Comparison of ENCODE assay signal across 11 cellular contexts in the genomic region with DNA sequence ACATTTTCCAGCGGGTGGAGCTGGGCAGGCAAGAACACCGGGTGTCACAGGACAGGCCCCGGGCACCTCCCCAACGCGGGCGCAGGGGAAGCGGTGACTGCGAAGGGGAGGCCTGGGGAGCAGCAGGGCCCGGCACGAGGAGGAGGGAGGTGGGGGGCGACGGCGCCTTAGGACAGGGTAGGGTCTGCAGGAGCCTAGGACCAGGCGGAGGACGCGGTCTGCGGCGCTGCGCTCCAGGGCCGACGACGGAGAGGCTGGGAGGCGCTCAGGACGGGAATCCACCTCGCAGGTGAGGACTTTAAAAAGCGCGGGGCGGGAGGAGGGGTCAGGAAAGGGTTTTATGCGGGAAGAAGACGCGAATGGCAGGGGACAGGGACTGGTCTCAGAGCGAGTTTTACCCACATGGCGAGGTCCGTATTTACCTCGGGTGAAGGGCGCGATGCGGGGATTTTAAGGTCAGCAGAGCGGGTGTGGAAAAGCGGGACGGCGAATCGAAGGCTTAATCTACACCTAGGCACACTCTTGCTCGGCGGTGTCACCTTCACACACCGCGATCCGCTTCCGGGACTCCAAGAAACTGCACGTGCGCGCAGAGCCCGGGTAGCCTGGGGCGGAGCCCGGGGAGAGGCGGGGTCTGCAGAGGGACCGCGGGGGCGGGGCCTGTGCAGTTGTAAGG. TPM values are rescaled to one million over a fixed set of nuclear protein-coding genes. Genes with fewer than 3 reads are reported as not detected.
DNase-seq lines count a peak whose midpoint lies in the region; TF ChIP-seq lines count a peak whose summit lies in the region.
"Had no signal": no experiment of that assay in that cellular context is flagged by ENCODE, and none has a peak within 500 bp of the region (broad histone marks: within the 10 kb centered on the region; RNA-seq: fewer than 3 reads in every experiment).

No MANE protein-coding gene starts in this region.

- in situ Hi-C loops in brain microvascular endothelial cell (cut with HindIII; ENCODE audit: low pct_ligation_motif_present, low sequenced_read_pairs) = no loop called here

- no peak overlapping the region for H3K9ac ChIP-seq in fibroblast of lung (ENCODE audit: insufficient read depth, low read length)
- no peak overlapping the region for H3K9ac ChIP-seq in neural progenitor cell

- H3K4me3 Mint-ChIP-seq in neural progenitor cell = peak overlapping the region; percentile 25

- DNase-seq in DMS114 treated with DMSO at 0.1 percent for 48 hours (lab: John Stamatoyannopoulos, UW; ENCODE audit: unreplicated experiment) (peak; percentile 78), NCI-H345 (lab: John Stamatoyannopoulos, UW) (peak; percentile 68), fibroblast of lung (ENCODE audit: low read depth in 2 of 2) (no peak), neural progenitor cell (ENCODE audit: low spot score) (peak; percentile 66), SW 1271 (lab: John Stamatoyannopoulos, UW) (no peak), OCI-M2 (lab: John Stamatoyannopoulos, UW; ENCODE audit: unreplicated experiment) (no peak), GM10266 (ENCODE audit: extremely low spot score) (no peak), brain microvascular endothelial cell (no peak)

- H3K9me3 Mint-ChIP-seq in neural progenitor cell = peaks cover 51% of the 10 kb centered on the region

- no peaks in the 10 kb centered on the region for H4K20me1 ChIP-seq in fibroblast of lung (ENCODE audit: control insufficient read depth, extremely low read depth, insufficient read depth, low read length)
- H4K20me1 ChIP-seq in neural progenitor cell (ENCODE audit: low read depth) = no peaks in the 10 kb centered on the region

- H3K36me3 ChIP-seq in fibroblast of lung (ENCODE audit: control insufficient read depth, insufficient read depth, low read length) (no peaks in the 10 kb centered on the region), neural progenitor cell (no peaks in the 10 kb centered on the region), brain microvascular endothelial cell (replicated peaks) (no peaks in the 10 kb centered on the region)

- H3K27ac ChIP-seq in fibroblast of lung (ENCODE audit: insufficient read depth, low read length) (no peak overlapping the region), neural progenitor cell (no peak overlapping the region), brain microvascular endothelial cell (no peak overlapping the region)

- H3K4me1 Mint-ChIP-seq in neural progenitor cell = no peaks in the 10 kb centered on the region

- H3K4me2 ChIP-seq in fibroblast of lung (ENCODE audit: extremely low read depth, insufficient read depth, low read length) = peak overlapping the region; percentile 35
- peak overlapping the region; percentile 75 for H3K4me2 ChIP-seq in neural progenitor cell

- peaks cover 3% of the 10 kb centered on the region for H3K36me3 Mint-ChIP-seq in neural progenitor cell

- no peaks in the 10 kb centered on the region for H3F3A ChIP-seq in neural progenitor cell (ENCODE audit: low read depth)

- H3K9me3 ChIP-seq in fibroblast of lung (ENCODE audit: control insufficient read depth, insufficient read depth, low read depth, low read length) (no peaks in the 10 kb centered on the region), neural progenitor cell (ENCODE audit: low read depth) (no peaks in the 10 kb centered on the region)

- peaks cover 7% of the 10 kb centered on the region for H3K27me3 Mint-ChIP-seq in neural progenitor cell (ENCODE audit: insufficient read depth, low read depth)

- H3K27me3 ChIP-seq in fibroblast of lung (ENCODE audit: control insufficient read depth, insufficient read depth, low read length) (no peaks in the 10 kb centered on the region), neural progenitor cell (peaks cover 27% of the 10 kb centered on the region), brain microvascular endothelial cell (replicated peaks) (no peaks in the 10 kb centered on the region)

- H3K4me1 ChIP-seq in fibroblast of lung (ENCODE audit: control insufficient read depth, extremely low read depth, insufficient read depth, low read length) = no peaks in the 10 kb centered on the region
- no peaks in the 10 kb centered on the region for H3K4me1 ChIP-seq in neural progenitor cell

- TF ChIP-seq CTCF in fibroblast of lung (conservative IDR thresholded peaks at IDR 0.05 in 1 of 2, IDR thresholded peaks at IDR 0.05 in 1 of 2; ENCODE audit: low read depth in 1 of 2, low read length in 2 of 2) (no peak), neural progenitor cell (IDR thresholded peaks at IDR 0.05) (no peak), GM10266 (IDR thresholded peaks at IDR 0.05; ENCODE audit: control insufficient read depth, insufficient read depth, low read depth, missing control alignments) (no peak), brain microvascular endothelial cell (IDR thresholded peaks at IDR 0.05; ENCODE audit: low read depth, low read length, missing control alignments) (no peak)

- no peak overlapping the region for H3K27ac Mint-ChIP-seq in neural progenitor cell

- peak overlapping the region in 2 of 4 experiments; percentile 29 to 43 for H3K4me3 ChIP-seq in fibroblast of lung (replicated peaks in 1 of 4; ENCODE audit: control extremely low read depth in 1 of 4, insufficient read depth in 1 of 4, low read depth in 3 of 4, low read length in 4 of 4)
- peak overlapping the region; percentile 40 for H3K4me3 ChIP-seq in neural progenitor cell
- no peak overlapping the region for H3K4me3 ChIP-seq in brain microvascular endothelial cell (ENCODE audit: low read depth, low read length)

- no peaks in the 10 kb centered on the region for H3K79me2 ChIP-seq in fibroblast of lung (ENCODE audit: control insufficient read depth, insufficient read depth, low read length)
- H3K79me2 ChIP-seq in neural progenitor cell (ENCODE audit: low read depth) = no peaks in the 10 kb centered on the region

- H2AFZ ChIP-seq in fibroblast of lung (ENCODE audit: low read length) (no peak overlapping the region), neural progenitor cell (replicated peaks) (peak overlapping the region; percentile 86)

RNA-seq across cellular contexts. Expression of gene ERVV-2, which starts 13.5 kb away (rescaled TPM):
- total RNA-seq in fibroblast of lung (not detected in 2 replicates), neural progenitor cell (ENCODE audit: low replicate concordance) (0.06 TPM in 1 of 2 replicates, not detected in the other)
- 0.10 TPM in 1 of 2 replicates, not detected in the other for polyA plus RNA-seq in fibroblast of lung
- polyA plus RNA-seq in fibroblast of lung (2012) = not detected in 2 replicates
- polyA minus RNA-seq in fibroblast of lung (ENCODE audit: low replicate concordance) = not detected in 2 replicates
- total RNA-seq: endothelial cell of umbilical vein, sciatic nerve, urinary bladder had no signal
- polyA plus RNA-seq: endothelial cell of umbilical vein, urinary bladder had no signal

RNA-seq across cellular contexts. Expression of gene ERVV-1, which starts 44.3 kb away (rescaled TPM):
- total RNA-seq in fibroblast of lung (not detected in 2 replicates), neural progenitor cell (ENCODE audit: low replicate concordance) (not detected in 2 replicates)
- 0.03 and 0.15 TPM in 2 replicates for polyA plus RNA-seq in fibroblast of lung
- 0.07 TPM in 1 of 2 replicates, not detected in the other for polyA plus RNA-seq in fibroblast of lung (2012)
- not detected in 2 replicates for polyA minus RNA-seq in fibroblast of lung (ENCODE audit: low replicate concordance)
- total RNA-seq: endothelial cell of umbilical vein, sciatic nerve, urinary bladder had no signal
- polyA plus RNA-seq: endothelial cell of umbilical vein had no signal

RNA-seq across cellular contexts. Expression of gene ZNF160, which starts 45.2 kb away (rescaled TPM):
- total RNA-seq in fibroblast of lung (22.6 and 28.9 TPM in 2 replicates), neural progenitor cell (ENCODE audit: low replicate concordance) (78.3 and 86.0 TPM in 2 replicates)
- polyA plus RNA-seq in fibroblast of lung = 13.1 and 21.0 TPM in 2 replicates
- polyA plus RNA-seq in fibroblast of lung (2012) = 7.9 and 13.3 TPM in 2 replicates
- 10.5 and 12.0 TPM in 2 replicates for polyA minus RNA-seq in fibroblast of lung (ENCODE audit: low replicate concordance)

Comparison
In these comparisons a context has a peak if more than half of its experiments do, and no peak if none do; other contexts are left out.
1. DNase-seq: peak in DMS114 treated with DMSO at 0.1 percent for 48 hours (single experiment), NCI-H345 (single experiment) and neural progenitor cell (single experiment); none in fibroblast of lung (0 of 2), SW 1271 (0 of 2), OCI-M2 (single experiment), GM10266 (single experiment) and brain microvascular endothelial cell (single experiment).